In the genomic region with DNA sequence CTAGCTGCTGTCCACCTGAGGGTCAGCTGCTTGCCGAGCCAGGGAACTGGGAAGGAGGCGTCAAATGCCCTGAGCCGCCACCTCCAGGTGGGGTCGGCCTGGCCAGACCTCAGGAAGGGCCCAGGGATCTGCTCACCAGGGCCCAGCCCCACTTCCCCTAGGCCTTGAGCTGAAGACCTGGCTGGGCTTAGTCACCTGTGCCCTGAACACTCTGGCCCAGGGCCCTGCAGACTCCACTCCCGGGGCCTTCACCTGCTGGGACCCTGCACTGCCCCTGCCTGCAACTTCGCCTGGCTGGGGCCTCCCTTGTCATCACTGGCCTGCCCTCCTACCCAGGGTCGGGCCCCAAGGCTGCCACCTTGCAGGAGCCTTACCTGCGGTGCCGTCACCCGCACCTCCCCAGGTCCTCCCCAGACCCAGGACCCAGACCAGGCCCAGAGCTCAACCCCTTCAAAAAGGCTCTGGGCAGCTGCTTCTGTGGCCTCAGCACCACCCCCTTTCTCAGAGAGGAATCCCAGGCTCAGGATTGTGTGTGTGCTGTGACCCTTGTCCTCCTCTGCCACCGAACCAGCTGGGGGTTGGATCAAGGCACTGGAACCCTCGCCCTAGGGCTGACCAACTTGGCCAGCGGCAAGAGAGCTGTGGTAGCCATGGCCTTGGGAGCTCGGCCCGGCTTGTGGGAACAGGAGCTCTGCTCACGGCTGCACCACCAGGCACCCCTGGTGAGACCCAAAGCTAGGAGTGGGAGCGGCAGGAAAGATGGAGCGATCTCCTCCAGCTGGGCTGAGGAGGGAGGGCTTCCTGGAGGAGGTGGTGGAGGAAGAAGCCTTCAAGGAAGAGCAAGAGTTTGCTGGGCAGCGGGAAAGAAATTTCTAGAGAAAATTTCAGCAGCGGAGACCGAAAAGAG, we compare ENCODE assay signal across 8 cellular contexts. TPM values are rescaled to one million over a fixed set of nuclear protein-coding genes. Genes with fewer than 3 reads are reported as not detected.
DNase-seq lines count a peak whose midpoint lies in the region; TF ChIP-seq lines count a peak whose summit lies in the region.

No MANE protein-coding gene starts in this region.

- no peak overlapping the region for H3K23ac ChIP-seq in trophoblast cell (ENCODE audit: low read length)

- peak overlapping the region; percentile 92 for H3K27ac Mint-ChIP-seq in Caco-2 (ENCODE audit: unreplicated experiment)

- peaks cover 7% of the 10 kb centered on the region for H3K4me1 Mint-ChIP-seq in Caco-2 (ENCODE audit: low read depth, unreplicated experiment)

- H3K9me3 Mint-ChIP-seq in Caco-2 (ENCODE audit: unreplicated experiment): no peaks in the 10 kb centered on the region

- H2BK12ac ChIP-seq in trophoblast cell (ENCODE audit: low read length): no peak overlapping the region

- no peaks in the 10 kb centered on the region for H3K27me3 Mint-ChIP-seq in Caco-2 (ENCODE audit: insufficient read depth, unreplicated experiment)

- TF ChIP-seq CTCF in Caco-2 (IDR thresholded peaks at IDR 0.05; ENCODE audit: insufficient read depth in 1 of 2, low read depth in 1 of 2, low read length in 1 of 2, severe bottlenecking in 1 of 2, unreplicated experiment in 1 of 2): no peak
- no peak for TF ChIP-seq CTCF in Peyer's patch (IDR thresholded peaks at IDR 0.05)

- H2AK5ac ChIP-seq in trophoblast cell (ENCODE audit: low read length): peak overlapping the region; percentile 23

- H4K91ac ChIP-seq in trophoblast cell (ENCODE audit: low read depth, low read length): peak overlapping the region; percentile 74

- intact Hi-C loops in Caco-2 (cut with micrococcal nuclease; ENCODE audit: unreplicated experiment): no loop called here

- peak overlapping the region; percentile 93 for H3K4me3 Mint-ChIP-seq in Caco-2 (ENCODE audit: unreplicated experiment)

- no peak overlapping the region for H3K4ac ChIP-seq in trophoblast cell (ENCODE audit: low read depth, low read length)

- H3K36me3 Mint-ChIP-seq in Caco-2 (ENCODE audit: insufficient read depth, unreplicated experiment): peaks cover 45% of the 10 kb centered on the region

- peaks cover 12% of the 10 kb centered on the region for H3K79me1 ChIP-seq in trophoblast cell (ENCODE audit: low read length)

- H3K18ac ChIP-seq in trophoblast cell (ENCODE audit: low read length): peak overlapping the region; percentile 22

- peak; percentile 50 to 70 for DNase-seq in Caco-2
- DNase-seq in Peyer's patch: peak in 1 of 3 donors; percentile 70
- peak in 1 of 2 donors; percentile 37 for DNase-seq in trophoblast cell
- DNase-seq in cerebellar cortex (ENCODE audit: low spot score): no peak
- no peak for DNase-seq in NCI-H2107 (lab: John Stamatoyannopoulos, UW)
- no peak for DNase-seq in NCI-H1436 (lab: John Stamatoyannopoulos, UW)
- no peak for DNase-seq in NCI-H2171 treated with DMSO at 0.1 percent for 48 hours (lab: John Stamatoyannopoulos, UW)

- H3K27ac ChIP-seq in Peyer's patch (peak overlapping the region; percentile 81 to 96 (median 90)), esophagus (ENCODE audit: low read depth in 2 of 2, low read length in 1 of 2) (peak overlapping the region in 1 of 2 donors; percentile 6), trophoblast cell (ENCODE audit: low read depth, low read length) (no peak overlapping the region)

- H3K79me2 ChIP-seq in trophoblast cell (ENCODE audit: control insufficient read depth, insufficient read depth, low read length, poor library complexity): peaks cover 12% of the 10 kb centered on the region

- H2AFZ ChIP-seq in trophoblast cell (ENCODE audit: insufficient read depth, low read length, poor library complexity): peak overlapping the region; percentile 89

- H3K14ac ChIP-seq in trophoblast cell (ENCODE audit: low read length): peak overlapping the region; percentile 75

- WGBS in esophagus, 2 donors: 54 to 63% methylated on average over 21 of the region's 21 CpGs
- whole genome bisulfite sequencing in trophoblast cell (ENCODE audit: extremely low coverage, insufficient coverage, insufficient read length): no CpG with 5 or more reads among the region's 21 CpGs

- H4K12ac ChIP-seq in trophoblast cell (ENCODE audit: low read depth, low read length): no peak overlapping the region

- H3K36me3 ChIP-seq in Caco-2 (ENCODE audit: control insufficient read depth, insufficient read depth, low read length): peaks cover 2% of the 10 kb centered on the region
- peaks cover 0 to 18% (median 0%) of the 10 kb centered on the region in 3 donors for H3K36me3 ChIP-seq in Peyer's patch
- H3K36me3 ChIP-seq in esophagus (ENCODE audit: control insufficient read depth in 2 of 2, insufficient read depth in 2 of 2, low read length in 1 of 2): peaks cover 0 to 11% of the 10 kb centered on the region in 2 donors
- H3K36me3 ChIP-seq in trophoblast cell (ENCODE audit: control insufficient read depth in 1 of 2, insufficient read depth in 2 of 2, low read length in 2 of 2): peaks cover 18 to 19% of the 10 kb centered on the region in 2 experiments

- peak overlapping the region; percentile 98 for H4K8ac ChIP-seq in trophoblast cell (ENCODE audit: low read depth, low read length)

- H2BK5ac ChIP-seq in trophoblast cell (ENCODE audit: low read depth, low read length, poor library complexity): no peak overlapping the region

- H3K4me3 ChIP-seq in Caco-2 (ENCODE audit: low read depth, low read length): peak overlapping the region; percentile 97
- peak overlapping the region; percentile 96 to 100 (median 100) for H3K4me3 ChIP-seq in Peyer's patch
- peak overlapping the region; percentile 84 to 85 for H3K4me3 ChIP-seq in esophagus (ENCODE audit: low read depth in 1 of 2, low read length in 2 of 2)
- peak overlapping the region; percentile 79 for H3K4me3 ChIP-seq in trophoblast cell (ENCODE audit: low read depth, low read length)

- no peak overlapping the region for H2BK120ac ChIP-seq in trophoblast cell (ENCODE audit: insufficient read depth, low read length, poor library complexity)

- CTCF ChIA-PET in Caco-2 (lab: Charles Lee): interaction anchor here (0.7 to 3.3 kb wide), 7 partner anchors 8 to 169 kb away, joined by 3 to 24 read pairs (median 5); a partner anchor contains a TSS

- TF ChIP-seq POLR2A in Peyer's patch (IDR thresholded peaks at IDR 0.05): peak in 1 of 2 donors; percentile 41

- peak overlapping the region; percentile 99 for H3K4me2 ChIP-seq in trophoblast cell (ENCODE audit: low read length)

- H3K4me1 ChIP-seq in Caco-2 (peaks cover 23% of the 10 kb centered on the region), Peyer's patch (peaks cover 4 to 30% (median 12%) of the 10 kb centered on the region in 4 donors), esophagus (ENCODE audit: control insufficient read depth in 2 of 2, insufficient read depth in 2 of 2, low read length in 1 of 2) (peaks cover 2 to 16% of the 10 kb centered on the region in 2 donors), trophoblast cell (ENCODE audit: control insufficient read depth in 1 of 2, insufficient read depth in 2 of 2, low read length in 2 of 2) (peaks cover 14 to 16% of the 10 kb centered on the region in 2 experiments)

- POLR2A ChIA-PET in Caco-2 (lab: Charles Lee): interaction anchor here (0.9 to 4.4 kb wide), 5 partner anchors 12 to 169 kb away, joined by 3 to 39 read pairs (median 7); a partner anchor contains a TSS

- H3K9ac ChIP-seq in trophoblast cell (ENCODE audit: low read length): no peak overlapping the region

- H3K27me3 ChIP-seq in Caco-2 (replicated peaks; ENCODE audit: control insufficient read depth, insufficient read depth, low read length) (no peaks in the 10 kb centered on the region), Peyer's patch (no peaks in the 10 kb centered on the region), esophagus (ENCODE audit: control insufficient read depth in 1 of 2, insufficient read depth in 2 of 2, low read length in 2 of 2) (no peaks in the 10 kb centered on the region), trophoblast cell (ENCODE audit: insufficient read depth, low read length) (no peaks in the 10 kb centered on the region)

- no TSS peak for BruUV-seq in Caco-2 (replicated peaks; lab: Mats Ljungman, UMichigan)

- no peaks in the 10 kb centered on the region for H3K9me3 ChIP-seq in Caco-2
- H3K9me3 ChIP-seq in Peyer's patch: no peaks in the 10 kb centered on the region
- no peaks in the 10 kb centered on the region for H3K9me3 ChIP-seq in esophagus (ENCODE audit: control insufficient read depth in 2 of 2, insufficient read depth in 1 of 2, low read depth in 1 of 2, low read length in 1 of 2)
- peaks cover 2% of the 10 kb centered on the region for H3K9me3 ChIP-seq in trophoblast cell (ENCODE audit: insufficient read depth, low read depth, low read length)

RNA-seq across cellular contexts. Expression of a gene that starts 1.2 kb away (rescaled TPM):
- 79.1 and 79.8 TPM in 2 replicates for total RNA-seq in Caco-2 (2022)
- 10 to 100 TPM; 47.4 to 57.8 (median 50.2) TPM for total RNA-seq in Peyer's patch
- 10 to 100 TPM; 31.7 to 34.7 TPM for polyA plus RNA-seq in esophagus
- 33.0 and 34.2 TPM in 2 replicates for polyA plus RNA-seq in trophoblast cell (2013)

RNA-seq across cellular contexts. Expression of a gene that starts 2.9 kb away (rescaled TPM):
- not detected in 2 replicates for total RNA-seq in Caco-2 (2022)
- not detected for total RNA-seq in Peyer's patch
- polyA plus RNA-seq in esophagus: not detected
- not detected in 2 replicates for polyA plus RNA-seq in trophoblast cell (2013)

RNA-seq across cellular contexts. Expression of a gene that starts 12.9 kb away (rescaled TPM):
- total RNA-seq in Caco-2 (2022) (481 and 487 TPM in 2 replicates), Peyer's patch (100 to 1,000 TPM; 174 to 409 (median 322) TPM)
- polyA plus RNA-seq in esophagus: 100 to 1,000 TPM; 415 to 578 TPM
- polyA plus RNA-seq in trophoblast cell (2013): 432 and 443 TPM in 2 replicates

RNA-seq across cellular contexts. Expression of a gene that starts 23.3 kb away (rescaled TPM):
- 0.19 TPM in 1 of 2 replicates, not detected in the other for total RNA-seq in Caco-2 (2022)
- 10 to 100 TPM in 2 of 4 donors, 1 to 10 TPM in 1, not detected in 1; 4.0 to 14.8 (median 13.3) TPM for total RNA-seq in Peyer's patch
- 1 to 10 TPM; 1.3 to 1.6 TPM for polyA plus RNA-seq in esophagus
- polyA plus RNA-seq in trophoblast cell (2013): not detected in 2 replicates

RNA-seq across cellular contexts. Expression of a gene that starts 23.6 kb away (rescaled TPM):
- 1.8 and 1.9 TPM in 2 replicates for total RNA-seq in Caco-2 (2022)
- total RNA-seq in Peyer's patch: 10 to 100 TPM; 33.8 to 45.7 (median 39.2) TPM
- polyA plus RNA-seq in esophagus: 1 to 10 TPM; 1.5 to 4.3 TPM
- polyA plus RNA-seq in trophoblast cell (2013): 6.7 and 6.8 TPM in 2 replicates

Comparison
In these comparisons a context has a peak if more than half of its experiments do, and no peak if none do; other contexts are left out.
1. DNase-seq: peak in Caco-2 (2 of 2); none in cerebellar cortex (single experiment), NCI-H2107 (single experiment), NCI-H1436 (single experiment) and NCI-H2171 treated with DMSO at 0.1 percent for 48 hours (single experiment).
2. Peak in every context shown above with its lines, with median percentiles within 50 percentile points of each other: H3K4me3 ChIP-seq.